Comparison of ENCODE assay signal across 8 cellular contexts in genomic region chr19:18340990-18341868, GRCh38. TPM values are rescaled to one million over a fixed set of nuclear protein-coding genes. Genes with fewer than 3 reads are reported as not detected.
DNase-seq lines count a peak whose midpoint lies in the region; ATAC-seq and TF ChIP-seq lines count a peak whose summit lies in the region.

No MANE protein-coding gene starts in this region.

- H4K20me1 ChIP-seq in hepatocyte (ENCODE audit: insufficient read depth, poor library complexity, severe bottlenecking) = peaks cover 3% of the 10 kb centered on the region

- intact Hi-C loops in gastrocnemius medialis (cut with DNase I; ENCODE audit: low total_unique reads) = no loop called here

- TF ChIP-seq CTCF in GM06990 (IDR thresholded peaks at IDR 0.05; ENCODE audit: insufficient read depth, low read length, poor library complexity, severe bottlenecking) (no peak), hepatocyte (IDR thresholded peaks at IDR 0.05; ENCODE audit: poor library complexity) (no peak), gastrocnemius medialis (IDR thresholded peaks at IDR 0.05 in 4 of 5, conservative IDR thresholded peaks at IDR 0.05 in 1 of 5) (no peak)

- H3K27me3 ChIP-seq in GM06990 (replicated peaks; ENCODE audit: control insufficient read depth, insufficient read depth, low read length) (no peaks in the 10 kb centered on the region), hepatocyte (no peaks in the 10 kb centered on the region), gastrocnemius medialis (no peaks in the 10 kb centered on the region)

- H3K4me3 ChIP-seq in GM06990 (replicated peaks; ENCODE audit: low read depth, low read length) (peak overlapping the region; percentile 80), hepatocyte (peak overlapping the region; percentile 96), gastrocnemius medialis (peak overlapping the region; percentile 71 to 91 (median 84))

- H3K9me2 ChIP-seq in hepatocyte (replicated peaks; ENCODE audit: insufficient read depth) = no peaks in the 10 kb centered on the region

- peaks cover 19% of the 10 kb centered on the region for H3K79me2 ChIP-seq in hepatocyte

- peak overlapping the region; percentile 88 for H3K27ac ChIP-seq in hepatocyte
- H3K27ac ChIP-seq in gastrocnemius medialis = peak overlapping the region; percentile 87 to 92 (median 88)

- DNase-seq in GM06990 (ENCODE audit: extremely low read depth, insufficient read length) (peak; percentile 79), T follicular helper cell (ENCODE audit: low read depth) (peak; percentile 36), hepatocyte (ENCODE audit: low spot score) (peak; percentile 68), gastrocnemius medialis (peak in 1 of 2 donors; percentile 62), NCI-H187 (lab: John Stamatoyannopoulos, UW) (no peak)
- DNase-seq in activated naive CD8-positive, alpha-beta T cell treated with anti-CD3 and anti-CD28 coated beads, Interleukin-2, amount 50 U/mL, for 16 hours (ENCODE audit: low read depth, low spot score) = peak; percentile 51

- no peaks in the 10 kb centered on the region for H3K9me3 ChIP-seq in hepatocyte (ENCODE audit: low read depth)
- H3K9me3 ChIP-seq in gastrocnemius medialis = no peaks in the 10 kb centered on the region

- H2AFZ ChIP-seq in hepatocyte = peak overlapping the region; percentile 74

- WGBS in hepatocyte (ENCODE audit: low lambda C conversion rate, missing lambda C conversion rate) = 11% methylated on average over 9 of the region's 18 CpGs

- in situ Hi-C loops in gastrocnemius medialis (cut with MboI; ENCODE audit: low sequenced_read_pairs in 4 of 4) = loop anchor here in 1 of 4 donors (10.0 kb wide), 1 partner anchor 64 kb away; no protein-coding TSS in a partner anchor

- peaks cover 6% of the 10 kb centered on the region for H3K36me3 ChIP-seq in GM06990 (ENCODE audit: control insufficient read depth, insufficient read depth, low read length)
- H3K36me3 ChIP-seq in hepatocyte (replicated peaks; ENCODE audit: insufficient read depth, low read depth) = no peaks in the 10 kb centered on the region
- H3K36me3 ChIP-seq in gastrocnemius medialis = peaks cover 0 to 6% of the 10 kb centered on the region in 2 donors

- peak overlapping the region; percentile 93 for H3K4me2 ChIP-seq in hepatocyte

- TF ChIP-seq POLR2A in gastrocnemius medialis (IDR thresholded peaks at IDR 0.05) = peak; percentile 21 to 40

- H3K4me1 ChIP-seq in hepatocyte (ENCODE audit: insufficient read depth) (peaks cover 5% of the 10 kb centered on the region), gastrocnemius medialis (peaks cover 0 to 5% of the 10 kb centered on the region in 2 donors)

- ATAC-seq in HG03280 (IDR thresholded peaks at IDR 0.05; ENCODE audit: unreplicated experiment) = peak; percentile 39
- ATAC-seq in gastrocnemius medialis = peak; percentile 20 to 28
- no peak for ATAC-seq in GM18519 (IDR thresholded peaks at IDR 0.05; ENCODE audit: low FRiP score, unreplicated experiment)

RNA-seq across cellular contexts. Expression of gene PGPEP1, which starts 0.8 kb away (rescaled TPM):
- 35.0 and 36.1 TPM in 2 replicates for total RNA-seq in hepatocyte
- 24.8 and 26.8 TPM in 2 replicates for polyA plus RNA-seq in hepatocyte
- 10 to 100 TPM; 11.7 to 42.3 (median 23.6) TPM for total RNA-seq in gastrocnemius medialis

RNA-seq across cellular contexts. Expression of gene LSM4, which starts 18.4 kb away (rescaled TPM):
- total RNA-seq in hepatocyte = 185 and 202 TPM in 2 replicates
- 218 and 226 TPM in 2 replicates for polyA plus RNA-seq in hepatocyte
- total RNA-seq in gastrocnemius medialis = 100 to 1,000 TPM; 122 to 294 (median 193) TPM

RNA-seq across cellular contexts. Expression of gene GDF15, which starts 44.7 kb away (rescaled TPM):
- total RNA-seq in hepatocyte (106 and 123 TPM in 2 replicates), gastrocnemius medialis (1 to 10 TPM in 2 of 4 donors, not detected in 2; 1.4 to 2.7 TPM)
- 175 and 185 TPM in 2 replicates for polyA plus RNA-seq in hepatocyte

RNA-seq across cellular contexts. Expression of gene LRRC25, which starts 56.2 kb away (rescaled TPM):
- 0.16 TPM in 1 of 2 replicates, not detected in the other for total RNA-seq in hepatocyte
- 0.36 and 1.5 TPM in 2 replicates for polyA plus RNA-seq in hepatocyte
- total RNA-seq in gastrocnemius medialis = 1 to 10 TPM in 3 of 4 donors, under 1 TPM in 1; 0.34 to 4.2 (median 2.3) TPM

RNA-seq across cellular contexts. Expression of gene JUND, which starts 59.8 kb away (rescaled TPM):
- total RNA-seq in hepatocyte = 307 and 379 TPM in 2 replicates
- polyA plus RNA-seq in hepatocyte = 698 and 768 TPM in 2 replicates
- total RNA-seq in gastrocnemius medialis = 100 to 1,000 TPM in 3 of 4 donors, 10 to 100 TPM in 1; 67.2 to 258 (median 221) TPM

Comparison
In these comparisons a context has a peak if more than half of its experiments do, and no peak if none do; other contexts are left out.
1. DNase-seq: peak in GM06990 (single experiment), T follicular helper cell (single experiment), activated naive CD8-positive, alpha-beta T cell treated with anti-CD3 and anti-CD28 coated beads, Interleukin-2, amount 50 U/mL, for 16 hours (single experiment) and hepatocyte (single experiment); none in NCI-H187 (0 of 2).
2. RNA of gene GDF15, which starts 44.7 kb away (total RNA-seq): 106 to 123 TPM in hepatocyte; 1.4 to 2.7 TPM in gastrocnemius medialis; every median in the first group is over 10 times any median in the second.
3. Peak in every context shown above with its lines, with median percentiles within 50 percentile points of each other: H3K4me3 ChIP-seq.